In the genomic region with DNA sequence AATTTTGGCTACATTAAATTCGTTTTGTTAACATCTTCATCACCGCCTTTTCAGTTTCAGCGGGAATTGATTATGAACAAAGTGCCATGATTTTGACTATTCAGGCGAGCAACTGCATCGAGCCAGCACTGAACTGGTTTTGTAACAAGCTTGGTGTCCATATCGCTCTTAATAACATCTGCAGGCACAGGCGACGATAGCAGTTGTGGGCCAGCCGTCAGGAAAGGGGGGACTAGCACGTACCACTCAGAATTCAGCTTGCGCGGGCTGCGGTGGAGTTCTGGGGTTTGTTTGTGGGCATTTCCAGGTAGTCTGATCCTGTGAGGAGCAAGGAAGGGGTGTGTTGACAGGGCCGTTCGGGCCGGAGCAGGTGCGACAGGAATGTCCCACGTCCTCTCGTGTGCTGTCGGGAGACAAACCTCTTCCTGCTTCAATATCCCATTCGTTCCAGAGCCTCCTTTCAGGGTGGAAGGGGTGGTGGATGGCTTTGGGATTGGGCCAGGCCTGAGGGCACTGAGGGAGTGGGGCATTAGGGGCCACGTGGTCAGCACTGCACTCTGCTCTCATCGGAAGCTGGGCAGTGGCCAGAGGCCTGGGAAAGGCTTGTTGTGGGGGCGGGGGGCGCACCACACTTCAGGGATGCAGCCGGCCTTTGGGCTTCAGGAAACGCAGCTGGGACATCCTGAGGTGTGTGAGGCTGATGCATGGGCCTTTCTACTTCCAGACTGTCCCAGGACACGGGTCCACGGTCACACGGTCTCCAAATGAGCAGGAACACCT, we compare ENCODE assay signal across 20 cellular contexts. TPM values are rescaled to one million over a fixed set of nuclear protein-coding genes. Genes with fewer than 3 reads are reported as not detected.
DNase-seq lines count a peak whose midpoint lies in the region; ATAC-seq and TF ChIP-seq lines count a peak whose summit lies in the region.
"Had no signal": no experiment of that assay in that cellular context is flagged by ENCODE, and none has a peak within 500 bp of the region (broad histone marks: within the 10 kb centered on the region; RNA-seq: fewer than 3 reads in every experiment).

No MANE protein-coding gene starts in this region.

- no peak overlapping the region for H3K4me2 ChIP-seq in GM23338
- no peak overlapping the region for H3K4me2 ChIP-seq in neuronal stem cell (ENCODE audit: insufficient read depth, low read length, poor library complexity, severe bottlenecking)

- peaks cover 9% of the 10 kb centered on the region; the same call in 1 of the 2 replicates for H3F3A ChIP-seq in GM23338 (replicated peaks; ENCODE audit: low read depth)

- no peak for TF ChIP-seq CTCF in GM23338 (conservative IDR thresholded peaks at IDR 0.05; ENCODE audit: low read depth in 2 of 2)
- TF ChIP-seq CTCF in right atrium auricular region (IDR thresholded peaks at IDR 0.05), result no peak

- H3K27me3 ChIP-seq in GM23338 (ENCODE audit: insufficient read depth) (no peaks in the 10 kb centered on the region), right atrium auricular region (no peaks in the 10 kb centered on the region), neuronal stem cell (ENCODE audit: control insufficient read depth in 3 of 3, insufficient read depth in 3 of 3, low read depth in 1 of 3, low read length in 3 of 3) (no peaks in the 10 kb centered on the region)
- H3K27me3 ChIP-seq: adrenal gland, spleen, upper lobe of left lung had no signal

- H2AFZ ChIP-seq in GM23338 (no peak overlapping the region), neuronal stem cell (ENCODE audit: low read length) (no peak overlapping the region)

- no peak for DNase-seq in GM23338 (ENCODE audit: low spot score)
- DNase-seq in right atrium auricular region (ENCODE audit: low spot score), result no peak
- no peak for DNase-seq in neuronal stem cell (ENCODE audit: low spot score)
- DNase-seq in cerebellar nuclear complex (lab: John Stamatoyannopoulos, UW), result no peak
- DNase-seq: activated CD4-positive, alpha-beta T cell treated with anti-CD3 and anti-CD28 coated beads, Interleukin-2, amount 50 U/mL, for 4 hours; activated T-cell treated with anti-CD3 and anti-CD28 coated beads, Interleukin-2, amount 50 U/mL, for 72 hours; DMS79; erythroblast; islet precursor cell; NCI-H2029; NCI-H510A treated with DMSO at 0.1 percent for 48 hours; spleen; upper lobe of left lung had no signal

- peak overlapping the region; percentile 88 for H2BK120ac ChIP-seq in neuronal stem cell (ENCODE audit: low read depth, low read length)

- no CpG with 5 or more reads among the region's 30 CpGs for WGBS in neuronal stem cell (ENCODE audit: extremely low coverage in 2 of 2, insufficient read length in 2 of 2, insufficient replicate concordance in 1 of 2), 2 donors

- no peak overlapping the region; the same call in 2 of the 3 replicates for H3K4me3 Mint-ChIP-seq in GM23338
- H3K4me3 Mint-ChIP-seq: activated T-cell treated with anti-CD3 and anti-CD28 coated beads, Interleukin-2, amount 50 U/mL, for 72 hours; stimulated activated memory B cell treated with anti-CD40 and anti-IgM and Interleukin-4, amounts not matched to agents 10 μg/mL and 1 μg/mL and 100 μg/mL, for 72 hours had no signal

- H3K36me3 ChIP-seq in GM23338 (ENCODE audit: insufficient read depth) (no peaks in the 10 kb centered on the region), right atrium auricular region (no peaks in the 10 kb centered on the region), neuronal stem cell (replicated peaks in 1 of 2; ENCODE audit: control insufficient read depth in 2 of 2, insufficient read depth in 2 of 2, low read length in 2 of 2) (peaks cover 0 to 2% of the 10 kb centered on the region in 2 donors)
- H3K36me3 ChIP-seq: adrenal gland, upper lobe of left lung had no signal

- H4K8ac ChIP-seq in neuronal stem cell (ENCODE audit: low read depth, low read length), result peak overlapping the region; percentile 50

- peaks cover 35% of the 10 kb centered on the region for H3K4me1 Mint-ChIP-seq in GM23338

- H3K9ac ChIP-seq in neuronal stem cell (ENCODE audit: low read depth, low read length, poor library complexity), result peak overlapping the region; percentile 74

- H3K9me2 ChIP-seq in GM23338 (ENCODE audit: insufficient read depth), result no peaks in the 10 kb centered on the region

- H3K27me3 Mint-ChIP-seq in GM23338 (ENCODE audit: insufficient read depth, low read depth, poor library complexity), result peaks cover 17% of the 10 kb centered on the region
- H3K27me3 Mint-ChIP-seq: stimulated activated memory B cell treated with anti-CD40 and anti-IgM and Interleukin-4, amounts not matched to agents 10 μg/mL and 1 μg/mL and 100 μg/mL, for 72 hours had no signal

- no peak overlapping the region for H4K91ac ChIP-seq in neuronal stem cell (ENCODE audit: low read depth, low read length, poor library complexity)

- H2AK5ac ChIP-seq in neuronal stem cell (ENCODE audit: low read depth, low read length), result peak overlapping the region; percentile 87

- H3K18ac ChIP-seq in neuronal stem cell (ENCODE audit: low read length), result peak overlapping the region; percentile 84

- H3K79me2 ChIP-seq in GM23338 (replicated peaks; ENCODE audit: insufficient read depth), result peaks cover 98% of the 10 kb centered on the region

- peaks cover 77% of the 10 kb centered on the region for H4K20me1 ChIP-seq in GM23338 (replicated peaks; ENCODE audit: insufficient read depth)

- no peak overlapping the region for H3K4ac ChIP-seq in neuronal stem cell (ENCODE audit: low read length)

- no peak overlapping the region; the same call in 1 of the 2 replicates for H3K27ac Mint-ChIP-seq in GM23338
- H3K27ac Mint-ChIP-seq: activated T-cell treated with anti-CD3 and anti-CD28 coated beads, Interleukin-2, amount 50 U/mL, for 72 hours had no signal

- H3K27ac ChIP-seq in GM23338 (ENCODE audit: low read depth) (peak overlapping the region; percentile 45), angular gyrus (ENCODE audit: low read depth, low read length) (peak overlapping the region; percentile 51), right atrium auricular region (peak overlapping the region; percentile 68 to 78), neuronal stem cell (replicated peaks; ENCODE audit: low read length) (no peak overlapping the region)
- H3K27ac ChIP-seq: C4-2B had no signal

- peak overlapping the region; percentile 49 for H3K14ac ChIP-seq in neuronal stem cell (ENCODE audit: low read length)

- peak overlapping the region; percentile 39 for H2BK15ac ChIP-seq in neuronal stem cell (ENCODE audit: low read length)

- H3K4me1 ChIP-seq in GM23338 (ENCODE audit: insufficient read depth) (peaks cover 28% of the 10 kb centered on the region), right atrium auricular region (peaks cover 0 to 83% of the 10 kb centered on the region in 2 donors), neuronal stem cell (ENCODE audit: control insufficient read depth in 2 of 2, insufficient read depth in 1 of 2, low read depth in 1 of 2, low read length in 2 of 2) (peaks cover 25 to 37% of the 10 kb centered on the region in 2 donors)

- no peaks in the 10 kb centered on the region for H3K9me3 ChIP-seq in right atrium auricular region
- no peaks in the 10 kb centered on the region for H3K9me3 ChIP-seq in neuronal stem cell (replicated peaks in 1 of 2; ENCODE audit: control insufficient read depth in 2 of 2, insufficient read depth in 1 of 2, low read depth in 1 of 2, low read length in 2 of 2)
- H3K9me3 ChIP-seq: adrenal gland, spleen, upper lobe of left lung had no signal

- no peak for ATAC-seq in GM23338
- ATAC-seq in GM19397 (IDR thresholded peaks at IDR 0.05; ENCODE audit: unreplicated experiment), result no peak
- no peak for ATAC-seq in GM18858 (IDR thresholded peaks at IDR 0.05; ENCODE audit: unreplicated experiment)
- ATAC-seq in HG03460 (IDR thresholded peaks at IDR 0.05; ENCODE audit: unreplicated experiment), result no peak
- ATAC-seq: activated T-cell treated with anti-CD3 and anti-CD28 coated beads, Interleukin-2, amount 50 U/mL, for 72 hours; stimulated activated memory B cell treated with anti-CD40 and anti-IgM and Interleukin-4, amounts not matched to agents 10 μg/mL and 1 μg/mL and 100 μg/mL, for 72 hours had no signal

- H3K23ac ChIP-seq in neuronal stem cell (ENCODE audit: low read depth, low read length, poor library complexity), result peak overlapping the region; percentile 75

- peak overlapping the region; percentile 17 for H2BK5ac ChIP-seq in neuronal stem cell (ENCODE audit: low read length)

- H3K4me3 ChIP-seq in GM23338 (no peak overlapping the region), right atrium auricular region (peak overlapping the region in 1 of 2 donors; percentile 2), neuronal stem cell (ENCODE audit: low read length in 2 of 2) (no peak overlapping the region)
- H3K4me3 ChIP-seq: adrenal gland, spleen, upper lobe of left lung had no signal

- H3K36me3 Mint-ChIP-seq in GM23338 (ENCODE audit: low read depth), result peaks cover 2% of the 10 kb centered on the region; the same call in 1 of the 3 replicates

- H2BK12ac ChIP-seq in neuronal stem cell (ENCODE audit: low read length), result no peak overlapping the region

- peaks cover 33% of the 10 kb centered on the region for H3K79me1 ChIP-seq in neuronal stem cell (ENCODE audit: low read depth, low read length)

- H3K9me3 Mint-ChIP-seq in GM23338, result no peaks in the 10 kb centered on the region
- H3K9me3 Mint-ChIP-seq: activated T-cell treated with anti-CD3 and anti-CD28 coated beads, Interleukin-2, amount 50 U/mL, for 72 hours; stimulated activated memory B cell treated with anti-CD40 and anti-IgM and Interleukin-4, amounts not matched to agents 10 μg/mL and 1 μg/mL and 100 μg/mL, for 72 hours had no signal

TF ChIP-seq in GM23338, 12 proteins besides CTCF, POLR2A, EP300 and RAD21 (continues in another document):
- no peak for TF ChIP-seq JUNB (IDR thresholded peaks at IDR 0.05; ENCODE audit: unreplicated experiment)
- no peak for TF ChIP-seq EZH2 (IDR thresholded peaks at IDR 0.05; ENCODE audit: low read depth, unreplicated experiment)
- TF ChIP-seq EZH2phosphoT487 (IDR thresholded peaks at IDR 0.05; ENCODE audit: unreplicated experiment), result no peak

RNA-seq across cellular contexts. Expression of a gene that starts 39.1 kb away (rescaled TPM):
- total RNA-seq in GM23338 (2014; rRNA removed; shearing (Covaris generic)), result 62.8 and 66.8 TPM in 2 replicates
- 9.3 and 10.4 TPM in 2 replicates for polyA plus RNA-seq in GM23338 (2016; fragmentation: Nextera tagmentation; extraction: Ambion mirVana)
- total RNA-seq in right atrium auricular region, result 10 to 100 TPM; 36.7 to 57.2 TPM
- polyA plus RNA-seq in neuronal stem cell (2013, experiment 1 of 2), result 37.5 TPM
- 41.3 TPM for polyA plus RNA-seq in neuronal stem cell (2013, experiment 2 of 2)
